In the genomic region with DNA sequence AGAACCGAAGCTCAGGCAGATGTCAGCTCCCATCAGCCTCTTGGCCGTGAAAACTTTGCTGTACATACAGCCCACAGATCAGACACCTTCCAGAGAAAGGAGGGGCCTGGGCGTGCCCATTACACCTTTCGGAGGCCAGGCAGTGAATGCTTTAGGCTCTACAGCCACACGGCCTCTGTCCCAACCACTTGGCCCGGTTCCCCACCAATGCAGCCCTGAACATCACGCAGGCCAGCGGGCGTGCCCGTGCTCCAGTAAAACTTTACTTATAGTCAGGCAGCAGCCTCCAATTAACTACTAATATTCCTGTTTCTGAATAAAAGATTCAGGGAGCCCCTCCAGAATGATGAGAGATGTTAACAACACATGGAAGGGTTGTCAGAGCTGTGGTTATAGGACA, we compare ENCODE assay signal across 27 cellular contexts. TPM values are rescaled to one million over a fixed set of nuclear protein-coding genes. Genes with fewer than 3 reads are reported as not detected.
A peak's percentile ranks its signal among the peaks of the same experiment; 100 is the strongest.
DNase-seq lines count a peak whose midpoint lies in the region; ATAC-seq and TF ChIP-seq lines count a peak whose summit lies in the region.
"Had no signal": no experiment of that assay in that cellular context is flagged by ENCODE, and none has a peak within 500 bp of the region (broad histone marks: within the 10 kb centered on the region; RNA-seq: fewer than 3 reads in every experiment).

No MANE protein-coding gene starts in this region.

- ATAC-seq in GM18517 (IDR thresholded peaks at IDR 0.05; ENCODE audit: unreplicated experiment) = no peak

- H3K9me3 Mint-ChIP-seq in CD14-positive monocyte = no peaks in the 10 kb centered on the region
- H3K9me3 Mint-ChIP-seq in brain = no peaks in the 10 kb centered on the region

- H3K27me3 ChIP-seq in neutrophil (no peaks in the 10 kb centered on the region), vagina (no peaks in the 10 kb centered on the region)
- H3K27me3 ChIP-seq: dorsolateral prefrontal cortex, left lung, transverse colon had no signal

- H3K36me3 Mint-ChIP-seq in CD14-positive monocyte = peaks cover 48 to 50% of the 10 kb centered on the region in 2 donors
- H3K36me3 Mint-ChIP-seq in brain = peaks cover 14% of the 10 kb centered on the region

- H3K4me1 ChIP-seq in neutrophil (ENCODE audit: control insufficient read depth in 1 of 2, insufficient read depth in 1 of 2, low read depth in 1 of 2, low read length in 1 of 2) (peaks cover 98 to 100% of the 10 kb centered on the region in 2 experiments), vagina (peaks cover 47% of the 10 kb centered on the region)

- peaks cover 91% of the 10 kb centered on the region for H3K4me1 Mint-ChIP-seq in CD14-positive monocyte
- peaks cover 62% of the 10 kb centered on the region for H3K4me1 Mint-ChIP-seq in brain

- H3K27me3 Mint-ChIP-seq in CD14-positive monocyte (ENCODE audit: low read depth in 3 of 3) = peaks cover 0 to 4% (median 2%) of the 10 kb centered on the region in 3 donors
- H3K27me3 Mint-ChIP-seq in brain = no peaks in the 10 kb centered on the region

- peak overlapping the region in 5 of 7 donors; percentile 40 to 100 (median 79) for H3K27ac Mint-ChIP-seq in CD14-positive monocyte
- peak overlapping the region in 4 of 5 experiments; percentile 38 to 77 (median 60) for H3K27ac Mint-ChIP-seq in brain

- intact Hi-C loops in CD14-positive monocyte (cut with micrococcal nuclease) = no loop called here
- intact Hi-C loops in vagina (cut with DNase I) = no loop called here

- H3K4me3 ChIP-seq in LNCaP clone FGC (ENCODE audit: low read depth, low read length) (no peak overlapping the region), neutrophil (ENCODE audit: low read depth in 1 of 2, low read length in 1 of 2) (no peak overlapping the region), vagina (no peak overlapping the region)
- H3K4me3 ChIP-seq: dorsolateral prefrontal cortex, GM23248, left lung, transverse colon had no signal

- H3K4me3 Mint-ChIP-seq in CD14-positive monocyte (no peak overlapping the region), brain (peak overlapping the region in 1 of 5 experiments; percentile 32)

- TF ChIP-seq CTCF in CD14-positive monocyte (IDR thresholded peaks at IDR 0.05) (no peak), LNCaP clone FGC (IDR thresholded peaks at IDR 0.05; ENCODE audit: control insufficient read depth, extremely low read depth, insufficient read depth) (no peak), brain (conservative IDR thresholded peaks at IDR 0.05) (no peak), neutrophil (IDR thresholded peaks at IDR 0.05) (no peak), vagina (IDR thresholded peaks at IDR 0.05) (no peak)

- no peaks in the 10 kb centered on the region for H3K9me3 ChIP-seq in neutrophil
- no peaks in the 10 kb centered on the region for H3K9me3 ChIP-seq in vagina
- H3K9me3 ChIP-seq: left lung, transverse colon had no signal

- TF ChIP-seq POLR2A in vagina (IDR thresholded peaks at IDR 0.05) = no peak

- H3K36me3 ChIP-seq in neutrophil (peaks cover 20% of the 10 kb centered on the region), vagina (no peaks in the 10 kb centered on the region)
- H3K36me3 ChIP-seq: transverse colon had no signal

- H3K27ac ChIP-seq in neutrophil = peak overlapping the region; percentile 99
- no peak overlapping the region for H3K27ac ChIP-seq in vagina
- H3K27ac ChIP-seq: GM23248, left lung had no signal

- DNase-seq in CD14-positive monocyte (ENCODE audit: low spot score) (no peak), LNCaP clone FGC (ENCODE audit: low read depth) (peak; percentile 15), DMS114 treated with DMSO at 0.1 percent for 48 hours (lab: John Stamatoyannopoulos, UW; ENCODE audit: unreplicated experiment) (no peak), vagina (ENCODE audit: extremely low spot score in 2 of 2) (no peak), DMS53 (lab: John Stamatoyannopoulos, UW) (no peak)
- DNase-seq: ACHN; activated CD4-positive, alpha-beta T cell treated with anti-CD3 and anti-CD28 coated beads for 48 hours; activated CD8-positive, alpha-beta memory T cell treated with anti-CD3 and anti-CD28 coated beads for 24 hours; activated gamma-delta T cell; GM23248; NCI-H1105; NCI-H187 treated with DMSO at 0.1 percent for 48 hours; NCI-H69; small intestine; stimulated activated CD4-positive, alpha-beta T cell treated with anti-CD3 and anti-CD28 coated beads, Interleukin-2, amount 100 ng/mL, for 24 hours had no signal

RNA-seq across cellular contexts. Expression of a gene that starts 23.9 kb away (rescaled TPM):
- 10 to 100 TPM; 34.1 to 34.8 TPM for polyA plus RNA-seq in CD14-positive monocyte
- polyA plus RNA-seq in brain (ENCODE audit: insufficient read depth, low read depth, low replicate concordance) = 81.3 TPM
- 29.7 TPM for total RNA-seq in vagina

RNA-seq across cellular contexts. Expression of a gene that starts 54.6 kb away (rescaled TPM):
- not detected for polyA plus RNA-seq in CD14-positive monocyte
- polyA plus RNA-seq in brain (ENCODE audit: insufficient read depth, low read depth, low replicate concordance) = 3.6 TPM
- total RNA-seq in vagina = 0.49 TPM
- total RNA-seq: Daoy; endothelial cell of umbilical vein; glomerular endothelial cell; GM23248; mesenteric fat pad; osteoblast; T-helper 1 cell treated with Interleukin-12 subunit alpha and Interleukin-12 subunit beta and Interleukin-4 antibody, amounts not matched to agents 30 ng/mL and 1 ng/mL, for 36 hours; transverse colon had no signal
- polyA plus RNA-seq: endothelial cell of umbilical vein, GM23248 had no signal
